9 cellular contexts compared by ENCODE assay signal in the genomic region with DNA sequence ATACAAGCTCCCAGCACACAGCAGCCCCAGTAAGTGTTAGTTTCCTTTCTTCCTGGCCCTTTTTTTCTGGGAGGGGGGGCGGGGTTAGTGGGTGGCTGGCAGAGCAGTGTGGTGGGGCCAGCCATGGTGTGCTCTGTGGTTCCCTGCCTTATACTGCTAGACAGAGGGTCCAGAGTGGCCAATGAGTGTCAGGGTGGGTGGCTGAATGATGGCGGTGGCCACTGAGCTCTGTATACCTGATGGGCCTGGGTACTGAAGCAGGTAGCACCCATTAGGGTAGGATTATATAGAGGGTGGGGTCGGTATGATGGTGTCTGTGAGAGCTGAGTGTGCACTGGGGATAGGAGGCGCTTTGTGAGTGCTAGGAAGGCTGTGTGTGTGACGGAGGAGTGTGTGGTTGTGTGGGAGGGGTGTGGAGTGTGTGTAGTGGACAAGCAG. TPM values are rescaled to one million over a fixed set of nuclear protein-coding genes. Genes with fewer than 3 reads are reported as not detected.
DNase-seq lines count a peak whose midpoint lies in the region; ATAC-seq and TF ChIP-seq lines count a peak whose summit lies in the region.
"Had no signal": no experiment of that assay in that cellular context is flagged by ENCODE, and none has a peak within 500 bp of the region (broad histone marks: within the 10 kb centered on the region; RNA-seq: fewer than 3 reads in every experiment).

No MANE protein-coding gene starts in this region.

- no peak for DNase-seq in CD8-positive, alpha-beta memory T cell
- DNase-seq in psoas muscle (no peak), occipital lobe (lab: John Stamatoyannopoulos, UW) (no peak), osteocyte (ENCODE audit: extremely low spot score, unreplicated experiment) (no peak)

- WGBS in esophagus, 2 donors: 29 to 30% methylated on average over 5 of the region's 5 CpGs
- WGBS in psoas muscle, 3 donors: 46 to 55% (median 51%) methylated on average over 5 of the region's 5 CpGs

- no peak for TF ChIP-seq CTCF in psoas muscle (IDR thresholded peaks at IDR 0.05)
- no peak for TF ChIP-seq CTCF in osteocyte (IDR thresholded peaks at IDR 0.05)

- peaks cover 4% of the 10 kb centered on the region for H3K36me3 ChIP-seq in CD8-positive, alpha-beta memory T cell (ENCODE audit: insufficient read depth, low read length)
- peaks cover 19% of the 10 kb centered on the region for H3K36me3 ChIP-seq in KOPT-K1 (ENCODE audit: insufficient read depth, low read length)
- peaks cover 0 to 8% of the 10 kb centered on the region in 2 donors for H3K36me3 ChIP-seq in esophagus (ENCODE audit: control insufficient read depth in 2 of 2, insufficient read depth in 2 of 2, low read length in 1 of 2)
- H3K36me3 ChIP-seq in psoas muscle (ENCODE audit: insufficient read depth in 1 of 2, low read depth in 1 of 2): peaks cover 4 to 11% of the 10 kb centered on the region in 2 donors

- H3K36me3 Mint-ChIP-seq in CD8-positive, alpha-beta memory T cell: peaks cover 0 to 21% (median 0%) of the 10 kb centered on the region in 3 donors
- peaks cover 3% of the 10 kb centered on the region for H3K36me3 Mint-ChIP-seq in osteocyte (ENCODE audit: unreplicated experiment)

- H3K27me3 ChIP-seq in CD8-positive, alpha-beta memory T cell (ENCODE audit: insufficient read depth, low read length, poor library complexity, severe bottlenecking): no peaks in the 10 kb centered on the region
- H3K27me3 ChIP-seq in esophagus (ENCODE audit: control insufficient read depth in 1 of 2, insufficient read depth in 2 of 2, low read length in 2 of 2) (no peaks in the 10 kb centered on the region), psoas muscle (ENCODE audit: insufficient read depth in 3 of 3, low read length in 2 of 3) (no peaks in the 10 kb centered on the region)

- no peaks in the 10 kb centered on the region for H3K9me3 Mint-ChIP-seq in CD8-positive, alpha-beta memory T cell
- H3K9me3 Mint-ChIP-seq in osteocyte (ENCODE audit: unreplicated experiment): no peaks in the 10 kb centered on the region
- H3K9me3 Mint-ChIP-seq: dendritic cell treated with granulocyte-macrophage colony-stimulating factor and Interleukin-4, amounts not matched to agents 40 ng/mL and 50 ng/mL, for 4 days had no signal

- peak overlapping the region in 4 of 7 donors; percentile 24 to 66 (median 42) for H3K4me3 Mint-ChIP-seq in CD8-positive, alpha-beta memory T cell
- no peak overlapping the region for H3K4me3 Mint-ChIP-seq in osteocyte (ENCODE audit: unreplicated experiment)
- H3K4me3 Mint-ChIP-seq: dendritic cell treated with granulocyte-macrophage colony-stimulating factor and Interleukin-4, amounts not matched to agents 40 ng/mL and 50 ng/mL, for 4 days had no signal

- peaks cover 59% of the 10 kb centered on the region for H3K4me1 ChIP-seq in CD8-positive, alpha-beta memory T cell (ENCODE audit: insufficient read depth, low read length)
- H3K4me1 ChIP-seq in esophagus (ENCODE audit: control insufficient read depth in 2 of 2, insufficient read depth in 2 of 2, low read length in 1 of 2) (peaks cover 13 to 56% of the 10 kb centered on the region in 2 donors), psoas muscle (peaks cover 62% of the 10 kb centered on the region)

- H3K4me1 Mint-ChIP-seq in CD8-positive, alpha-beta memory T cell: peaks cover 28 to 45% (median 40%) of the 10 kb centered on the region in 3 donors
- peaks cover 53% of the 10 kb centered on the region for H3K4me1 Mint-ChIP-seq in osteocyte (ENCODE audit: unreplicated experiment)

- CTCF ChIA-PET in CD8-positive, alpha-beta memory T cell (lab: Charles Lee): interaction anchor here (0.7 to 1.4 kb wide), 2 partner anchors 11 to 13 kb away, joined by 4 read pairs; no protein-coding TSS in a partner anchor

- ATAC-seq in psoas muscle (no peak), GM21526 (IDR thresholded peaks at IDR 0.05; ENCODE audit: low FRiP score, unreplicated experiment) (no peak), GM21576 (IDR thresholded peaks at IDR 0.05; ENCODE audit: unreplicated experiment) (no peak)

- POLR2A ChIA-PET in CD8-positive, alpha-beta memory T cell (lab: Charles Lee): interaction anchor here (0.5 to 1.4 kb wide), 6 partner anchors 14 to 150 kb away, joined by 3 to 7 read pairs (median 4); a partner anchor contains a TSS

- intact Hi-C loops in psoas muscle (cut with DNase I): no loop called here

- peaks cover 0 to 5% of the 10 kb centered on the region in 2 donors for H3K27me3 Mint-ChIP-seq in CD8-positive, alpha-beta memory T cell
- H3K27me3 Mint-ChIP-seq in osteocyte (ENCODE audit: unreplicated experiment): no peaks in the 10 kb centered on the region
- H3K27me3 Mint-ChIP-seq: dendritic cell treated with granulocyte-macrophage colony-stimulating factor and Interleukin-4, amounts not matched to agents 40 ng/mL and 50 ng/mL, for 4 days had no signal

- H3K9me3 ChIP-seq in CD8-positive, alpha-beta memory T cell (ENCODE audit: low read length): no peaks in the 10 kb centered on the region
- H3K9me3 ChIP-seq in KOPT-K1 (ENCODE audit: insufficient read depth, low read length, poor library complexity, severe bottlenecking): no peaks in the 10 kb centered on the region
- H3K9me3 ChIP-seq in esophagus (ENCODE audit: control insufficient read depth in 2 of 2, insufficient read depth in 1 of 2, low read depth in 1 of 2, low read length in 1 of 2): no peaks in the 10 kb centered on the region
- H3K9me3 ChIP-seq in psoas muscle: no peaks in the 10 kb centered on the region

- H3K4me3 ChIP-seq in CD8-positive, alpha-beta memory T cell (ENCODE audit: low read length): peak overlapping the region; percentile 48
- H3K4me3 ChIP-seq in esophagus (ENCODE audit: low read depth in 1 of 2, low read length in 2 of 2) (peak overlapping the region in 1 of 2 donors; percentile 56), psoas muscle (peak overlapping the region; percentile 66)

- peak overlapping the region in 1 of 8 donors; percentile 93 for H3K27ac Mint-ChIP-seq in CD8-positive, alpha-beta memory T cell
- H3K27ac Mint-ChIP-seq in osteocyte (ENCODE audit: unreplicated experiment): no peak overlapping the region
- H3K27ac Mint-ChIP-seq: dendritic cell treated with granulocyte-macrophage colony-stimulating factor and Interleukin-4, amounts not matched to agents 40 ng/mL and 50 ng/mL, for 4 days had no signal

- peak overlapping the region; percentile 90 for H3K27ac ChIP-seq in CD8-positive, alpha-beta memory T cell (ENCODE audit: low read depth, low read length)
- H3K27ac ChIP-seq in KOPT-K1 (ENCODE audit: low read depth, low read length, poor library complexity, severe bottlenecking): peak overlapping the region; percentile 85
- peak overlapping the region; percentile 97 to 98 for H3K27ac ChIP-seq in esophagus (ENCODE audit: low read depth in 2 of 2, low read length in 1 of 2)
- peak overlapping the region; percentile 91 for H3K27ac ChIP-seq in psoas muscle

RNA-seq across cellular contexts. Expression of a gene that starts 13.8 kb away (rescaled TPM):
- 10 to 100 TPM; 53.9 to 60.4 TPM for total RNA-seq in CD8-positive, alpha-beta memory T cell
- polyA plus RNA-seq in CD8-positive, alpha-beta memory T cell: 2.7 TPM
- polyA plus RNA-seq in esophagus (10 to 100 TPM; 20.6 to 35.2 TPM), psoas muscle (10 to 100 TPM; 17.1 to 39.3 (median 18.1) TPM)
- total RNA-seq in psoas muscle (10 to 100 TPM; 28.8 to 55.0 (median 44.2) TPM), occipital lobe (19.5 TPM), osteocyte (115 and 122 TPM in 2 replicates)

RNA-seq across cellular contexts. Expression of a gene that starts 19.1 kb away (rescaled TPM):
- 1 to 10 TPM in 1 of 2 experiments, under 1 TPM in 1; 0.73 to 1.0 TPM for total RNA-seq in CD8-positive, alpha-beta memory T cell
- polyA plus RNA-seq in CD8-positive, alpha-beta memory T cell: 0.64 TPM
- polyA plus RNA-seq in esophagus (1 to 10 TPM in 1 of 2 donors, under 1 TPM in 1; 0.81 to 1.1 TPM), psoas muscle (under 1 TPM; 0.17 to 0.73 (median 0.60) TPM)
- total RNA-seq in psoas muscle (under 1 TPM in 2 of 4 donors, not detected in 2; 0.19 to 0.51 TPM), occipital lobe (1.4 TPM), osteocyte (2.0 and 2.2 TPM in 2 replicates)

RNA-seq across cellular contexts. Expression of a gene that starts 19.6 kb away (rescaled TPM):
- 10 to 100 TPM; 48.1 to 48.9 TPM for total RNA-seq in CD8-positive, alpha-beta memory T cell
- polyA plus RNA-seq in CD8-positive, alpha-beta memory T cell: 36.9 TPM
- polyA plus RNA-seq in esophagus: 10 to 100 TPM; 35.7 to 38.1 TPM
- total RNA-seq in psoas muscle: 1 to 10 TPM; 4.0 to 7.4 (median 6.4) TPM
- 10 to 100 TPM; 12.8 to 17.1 (median 14.8) TPM for polyA plus RNA-seq in psoas muscle
- total RNA-seq in occipital lobe: 198 TPM
- 44.4 and 47.2 TPM in 2 replicates for total RNA-seq in osteocyte

RNA-seq across cellular contexts. Expression of a gene that starts 27.9 kb away (rescaled TPM):
- total RNA-seq in CD8-positive, alpha-beta memory T cell: 10 to 100 TPM; 58.7 to 64.7 TPM
- polyA plus RNA-seq in CD8-positive, alpha-beta memory T cell: 5.1 TPM
- polyA plus RNA-seq in esophagus (10 to 100 TPM; 19.5 to 29.6 TPM), psoas muscle (10 to 100 TPM in 2 of 3 donors, 1 to 10 TPM in 1; 7.1 to 11.7 (median 11.4) TPM)
- total RNA-seq in psoas muscle (10 to 100 TPM; 10.0 to 13.5 (median 11.8) TPM), occipital lobe (7.8 TPM), osteocyte (66.8 and 75.3 TPM in 2 replicates)

RNA-seq across cellular contexts. Expression of a gene that starts 30.3 kb away (rescaled TPM):
- total RNA-seq in CD8-positive, alpha-beta memory T cell: under 1 TPM in 1 of 2 experiments, not detected in 1; 0.15 TPM
- polyA plus RNA-seq in CD8-positive, alpha-beta memory T cell: not detected
- polyA plus RNA-seq in esophagus: under 1 TPM; 0.04 to 0.08 TPM
- 1 to 10 TPM in 1 of 4 donors, under 1 TPM in 2, not detected in 1; 0.50 to 1.1 (median 0.52) TPM for total RNA-seq in psoas muscle
- 1 to 10 TPM in 1 of 3 donors, under 1 TPM in 2; 0.21 to 2.5 (median 0.57) TPM for polyA plus RNA-seq in psoas muscle
- 47.1 TPM for total RNA-seq in occipital lobe
- total RNA-seq in osteocyte: 0.21 and 0.78 TPM in 2 replicates
